ENCODE assay signal across 15 cellular contexts in genomic region chr1:246417152-246417812, GRCh38.
DNase-seq lines count a peak whose midpoint lies in the region; ATAC-seq, FAIRE-seq and TF ChIP-seq lines count a peak whose summit lies in the region.
"Had no signal": no experiment of that assay in that cellular context is flagged by ENCODE, and none has a peak within 500 bp of the region (broad histone marks: within the 10 kb centered on the region; RNA-seq: fewer than 3 reads in every experiment).

No MANE protein-coding gene starts in this region.

- no peak for TF ChIP-seq CTCF in K562 (IDR thresholded peaks at IDR 0.05 in 2 of 3, conservative IDR thresholded peaks at IDR 0.05 in 1 of 3; ENCODE audit: insufficient read depth in 2 of 3, low read depth in 1 of 3, low read length in 3 of 3)
- TF ChIP-seq CTCF in omental fat pad (IDR thresholded peaks at IDR 0.05) = no peak
- no peak for TF ChIP-seq CTCF in chondrocyte (IDR thresholded peaks at IDR 0.05)

- H3K9ac ChIP-seq in K562 (ENCODE audit: insufficient read depth in 1 of 2, low read depth in 2 of 2, low read length in 2 of 2) = no peak overlapping the region

- DNase-seq in NCI-H2171 treated with DMSO at 0.1 percent for 48 hours (lab: John Stamatoyannopoulos, UW) = peak; percentile 51
- DNase-seq in NCI-H2171 (lab: John Stamatoyannopoulos, UW) = no peak
- DNase-seq in HS-5 (ENCODE audit: low read depth) = peak; percentile 24
- DNase-seq in K562 (ENCODE audit: extremely low read depth in 1 of 4, low spot score in 3 of 4) = no peak
- peak; percentile 32 for DNase-seq in myocyte (ENCODE audit: low read depth)
- DNase-seq in activated gamma-delta T cell treated with Interleukin-2 at 50 U/mL for 16 hours = no peak
- no peak for DNase-seq in omental fat pad (ENCODE audit: low spot score)
- DNase-seq in chondrocyte (ENCODE audit: low spot score) = no peak
- DNase-seq: DMS153; naive thymus-derived CD8-positive, alpha-beta T cell; NCI-H1436; NCI-H774; sigmoid colon had no signal

- no peak for TF ChIP-seq POLR2A in K562 (conservative IDR thresholded peaks at IDR 0.05)

- TF ChIP-seq EP300 in K562 (IDR thresholded peaks at IDR 0.05; ENCODE audit: low read length) = no peak

- H3K27me3 Mint-ChIP-seq in chondrocyte (ENCODE audit: low read depth) = no peaks in the 10 kb centered on the region
- H3K27me3 Mint-ChIP-seq: naive thymus-derived CD8-positive, alpha-beta T cell had no signal

- no peaks in the 10 kb centered on the region for H3K36me3 ChIP-seq in K562 (ENCODE audit: control insufficient read depth, insufficient read depth, low read length)
- H3K36me3 ChIP-seq: sigmoid colon had no signal

- CTCF ChIA-PET in K562 (lab: Yijun Ruan, JAX; ENCODE audit: low intra/inter-chr PET ratio) = interaction anchor here (0.7 kb wide), 1 partner anchor 400 kb away, joined by 4 read pairs; no protein-coding TSS in a partner anchor

- no peak overlapping the region for H3K4me3 Mint-ChIP-seq in chondrocyte (ENCODE audit: unreplicated experiment)
- H3K4me3 Mint-ChIP-seq: naive thymus-derived CD8-positive, alpha-beta T cell had no signal

- no peak overlapping the region for H3K27ac Mint-ChIP-seq in chondrocyte (ENCODE audit: unreplicated experiment)
- H3K27ac Mint-ChIP-seq: naive thymus-derived CD8-positive, alpha-beta T cell had no signal

- POLR2A ChIA-PET in K562 (lab: Yijun Ruan, JAX) = interaction anchor here (0.9 kb wide), 1 partner anchor 8 kb away, joined by 3 read pairs; no protein-coding TSS in a partner anchor

- no TSS peak for BruUV-seq in K562 (replicated peaks; lab: Mats Ljungman, UMichigan)

- H3K27ac ChIP-seq in K562 (ENCODE audit: extremely low read depth, low read depth, low read length) = no peak overlapping the region
- H3K27ac ChIP-seq: 22Rv1, sigmoid colon had no signal

- no peak for FAIRE-seq in K562 (lab: Jason Lieb, UNC)

- in situ Hi-C loops in K562 (cut with MboI) = no loop called here

- no peaks in the 10 kb centered on the region for H3K79me2 ChIP-seq in K562 (ENCODE audit: control insufficient read depth, insufficient read depth, low read length)

- H3K4me1 ChIP-seq in K562 (replicated peaks in 1 of 2; ENCODE audit: control insufficient read depth in 2 of 2, insufficient read depth in 2 of 2, low read length in 2 of 2) = peaks cover 6 to 7% of the 10 kb centered on the region in 2 experiments; a peak in 4 of 5 replicates
- H3K4me1 ChIP-seq: sigmoid colon, tibial nerve had no signal

- H3K9me3 Mint-ChIP-seq in chondrocyte (ENCODE audit: low read depth) = peaks cover 9% of the 10 kb centered on the region

- ATAC-seq in K562 (no peak), omental fat pad (ENCODE audit: low FRiP score) (no peak)
- ATAC-seq: naive thymus-derived CD8-positive, alpha-beta T cell had no signal

- peaks cover 2% of the 10 kb centered on the region for H3K36me3 Mint-ChIP-seq in chondrocyte (ENCODE audit: low read depth)

- peaks cover 10% of the 10 kb centered on the region for H3K4me1 Mint-ChIP-seq in chondrocyte (ENCODE audit: low read depth)

- H3K4me2 ChIP-seq in K562 (ENCODE audit: insufficient read depth, low read length) = no peak overlapping the region

- TF ChIP-seq RAD21 in K562 (CRISPR knock-in tag; conservative IDR thresholded peaks at IDR 0.05 in 1 of 2, IDR thresholded peaks at IDR 0.05 in 1 of 2) = no peak

- peaks cover 24% of the 10 kb centered on the region for H3K9me3 ChIP-seq in K562 (replicated peaks; ENCODE audit: control insufficient read depth, insufficient read depth, low read depth, low read length)
- H3K9me3 ChIP-seq: sigmoid colon had no signal

- 68% methylated on average over 4 of the region's 4 CpGs for WGBS in K562 (ENCODE audit: insufficient coverage, low coverage, missing lambda C conversion rate)

- H4K20me1 ChIP-seq in K562 (replicated peaks; ENCODE audit: control insufficient read depth, insufficient read depth, low read length) = no peaks in the 10 kb centered on the region

- H3K9me1 ChIP-seq in K562 (ENCODE audit: control insufficient read depth, insufficient read depth, low read length) = no peaks in the 10 kb centered on the region

- no peak overlapping the region for H3K4me3 ChIP-seq in K562
- H3K4me3 ChIP-seq: sigmoid colon, tibial nerve had no signal

- intact Hi-C loops in K562 (cut with micrococcal nuclease) = no loop called here

- no peak overlapping the region for H2AFZ ChIP-seq in K562 (ENCODE audit: low read depth, low read length)

- H3K27me3 ChIP-seq in K562 (ENCODE audit: control insufficient read depth in 2 of 2, insufficient read depth in 2 of 2, low read length in 2 of 2) = no peaks in the 10 kb centered on the region
- H3K27me3 ChIP-seq: sigmoid colon, tibial nerve had no signal

TF ChIP-seq in K562, 482 proteins besides CTCF, POLR2A, EP300 and RAD21:
- no peak for TF ChIP-seq MCM7 (IDR thresholded peaks at IDR 0.05)
- no peak for TF ChIP-seq PTRF (tag; IDR thresholded peaks at IDR 0.05)
- TF ChIP-seq NFE2 (IDR thresholded peaks at IDR 0.05; ENCODE audit: low read depth) = no peak
- TF ChIP-seq BCL6 (CRISPR knock-in tag; IDR thresholded peaks at IDR 0.05) = no peak
- TF ChIP-seq TEAD2 (tag; IDR thresholded peaks at IDR 0.05) = no peak
- TF ChIP-seq TRIM28 (IDR thresholded peaks at IDR 0.05) = no peak
- TF ChIP-seq, protein P1, sequence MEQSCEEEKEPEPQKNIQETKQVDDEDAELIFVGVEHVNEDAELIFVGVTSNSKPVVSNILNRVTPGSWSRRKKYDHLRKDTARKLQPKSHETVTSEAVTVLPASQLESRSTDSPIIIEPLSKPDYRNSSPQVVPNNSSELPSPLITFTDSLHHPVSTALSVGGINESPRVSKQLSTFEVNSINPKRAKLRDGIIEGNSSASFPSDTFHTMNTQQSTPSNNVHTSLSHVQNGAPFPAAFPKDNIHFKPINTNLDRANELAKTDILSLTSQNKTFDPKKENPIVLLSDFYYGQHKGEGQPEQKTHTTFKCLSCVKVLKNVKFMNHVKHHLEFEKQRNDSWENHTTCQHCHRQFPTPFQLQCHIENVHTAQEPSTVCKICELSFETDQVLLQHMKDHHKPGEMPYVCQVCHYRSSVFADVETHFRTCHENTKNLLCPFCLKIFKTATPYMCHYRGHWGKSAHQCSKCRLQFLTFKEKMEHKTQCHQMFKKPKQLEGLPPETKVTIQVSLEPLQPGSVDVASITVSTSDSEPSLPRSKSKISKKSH (CRISPR knock-in tag; IDR thresholded peaks at IDR 0.05) = no peak
- TF ChIP-seq, protein P2, sequence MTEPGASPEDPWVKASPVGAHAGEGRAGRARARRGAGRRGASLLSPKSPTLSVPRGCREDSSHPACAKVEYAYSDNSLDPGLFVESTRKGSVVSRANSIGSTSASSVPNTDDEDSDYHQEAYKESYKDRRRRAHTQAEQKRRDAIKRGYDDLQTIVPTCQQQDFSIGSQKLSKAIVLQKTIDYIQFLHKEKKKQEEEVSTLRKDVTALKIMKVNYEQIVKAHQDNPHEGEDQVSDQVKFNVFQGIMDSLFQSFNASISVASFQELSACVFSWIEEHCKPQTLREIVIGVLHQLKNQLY (CRISPR knock-in tag; conservative IDR thresholded peaks at IDR 0.05) = no peak
- no peak for TF ChIP-seq ZNF76 (CRISPR knock-in tag; IDR thresholded peaks at IDR 0.05; ENCODE audit: borderline replicate concordance)
- TF ChIP-seq EP400 (IDR thresholded peaks at IDR 0.05) = no peak
- no peak for TF ChIP-seq EHMT2 (IDR thresholded peaks at IDR 0.05)
- no peak for TF ChIP-seq HLTF (IDR thresholded peaks at IDR 0.05)
- TF ChIP-seq RFX5 (IDR thresholded peaks at IDR 0.05; ENCODE audit: low read depth, low read length) = no peak
- TF ChIP-seq, protein P3, sequence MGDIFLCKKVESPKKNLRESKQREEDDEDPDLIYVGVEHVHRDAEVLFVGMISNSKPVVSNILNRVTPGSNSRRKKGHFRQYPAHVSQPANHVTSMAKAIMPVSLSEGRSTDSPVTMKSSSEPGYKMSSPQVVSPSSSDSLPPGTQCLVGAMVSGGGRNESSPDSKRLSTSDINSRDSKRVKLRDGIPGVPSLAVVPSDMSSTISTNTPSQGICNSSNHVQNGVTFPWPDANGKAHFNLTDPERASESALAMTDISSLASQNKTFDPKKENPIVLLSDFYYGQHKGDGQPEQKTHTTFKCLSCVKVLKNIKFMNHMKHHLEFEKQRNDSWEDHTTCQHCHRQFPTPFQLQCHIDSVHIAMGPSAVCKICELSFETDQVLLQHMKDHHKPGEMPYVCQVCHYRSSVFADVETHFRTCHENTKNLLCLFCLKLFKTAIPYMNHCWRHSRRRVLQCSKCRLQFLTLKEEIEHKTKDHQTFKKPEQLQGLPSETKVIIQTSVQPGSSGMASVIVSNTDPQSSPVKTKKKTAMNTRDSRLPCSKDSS (IDR thresholded peaks at IDR 0.05; ENCODE audit: low read depth, partially characterized antibody) = peak; percentile 37
- no peak for TF ChIP-seq HNRNPH1 (optimal IDR thresholded peaks at IDR 0.05; ENCODE audit: low read depth, low read length)
- no peak for TF ChIP-seq TEAD1 (CRISPR knock-in tag; IDR thresholded peaks at IDR 0.05)
- TF ChIP-seq L3MBTL2 (IDR thresholded peaks at IDR 0.05) = no peak
- no peak for TF ChIP-seq SMARCC2 (IDR thresholded peaks at IDR 0.05; ENCODE audit: low read depth)
- no peak for TF ChIP-seq CBFB (CRISPR knock-in tag; IDR thresholded peaks at IDR 0.05)
- 0 out of 4 replicates have a peak, but pooled peaks of 1 of the 2 experiments have one; percentile 31 for TF ChIP-seq TRIM24 (IDR thresholded peaks at IDR 0.05)
- TF ChIP-seq KAT7 (CRISPR knock-in tag; IDR thresholded peaks at IDR 0.05; ENCODE audit: borderline replicate concordance) = no peak
- TF ChIP-seq ATF7 (IDR thresholded peaks at IDR 0.05) = no peak
- no peak for TF ChIP-seq GABPA (tag; conservative IDR thresholded peaks at IDR 0.05; ENCODE audit: low read depth)
- no peak for TF ChIP-seq TARDBP (IDR thresholded peaks at IDR 0.05)
- peak in 1 of 2 experiments; percentile 66; a peak in 1 of 3 replicates for TF ChIP-seq CBX3 (IDR thresholded peaks at IDR 0.05; ENCODE audit: borderline replicate concordance in 1 of 2, low read length in 2 of 2)

Comparison
In these comparisons a context has a peak if more than half of its experiments do, and no peak if none do; other contexts are left out.
1. DNase-seq: peak in NCI-H2171 treated with DMSO at 0.1 percent for 48 hours (single experiment), HS-5 (single experiment) and myocyte (single experiment); none in NCI-H2171 (single experiment), K562 (0 of 4), activated gamma-delta T cell treated with Interleukin-2 at 50 U/mL for 16 hours (single experiment), omental fat pad (single experiment) and chondrocyte (single experiment).